Comparison of ENCODE assay signal across 28 cellular contexts in genomic region chr15:76588811-76589747, GRCh38.
DNase-seq lines count a peak whose midpoint lies in the region; TF ChIP-seq lines count a peak whose summit lies in the region.
"Had no signal": no experiment of that assay in that cellular context is flagged by ENCODE, and none has a peak within 500 bp of the region (broad histone marks: within the 10 kb centered on the region; RNA-seq: fewer than 3 reads in every experiment).

No MANE protein-coding gene starts in this region.

- no peak overlapping the region for H3K4ac ChIP-seq in mesendoderm (ENCODE audit: low read depth, low read length)

- H4K5ac ChIP-seq in mesendoderm (ENCODE audit: low read length) = no peak overlapping the region

- no peak overlapping the region for H2BK120ac ChIP-seq in mesendoderm (ENCODE audit: low read depth, low read length)

- no peaks in the 10 kb centered on the region for H3K9me3 ChIP-seq in endodermal cell (ENCODE audit: control insufficient read depth, low read length)
- no peaks in the 10 kb centered on the region for H3K9me3 ChIP-seq in stomach
- H3K9me3 ChIP-seq: adrenal gland, body of pancreas, neutrophil had no signal

- H3K23ac ChIP-seq in mesendoderm (ENCODE audit: low read length) = no peak overlapping the region

- H3K27me3 Mint-ChIP-seq in endodermal cell (ENCODE audit: insufficient read depth) = peaks cover 4% of the 10 kb centered on the region
- H3K27me3 Mint-ChIP-seq: activated B cell treated with CpG ODN at 0.5 μM for 24 hours, B cell had no signal

- H3K9me3 Mint-ChIP-seq in endodermal cell = no peaks in the 10 kb centered on the region
- H3K9me3 Mint-ChIP-seq: activated naive CD4-positive, alpha-beta T cell treated with anti-CD3 and anti-CD28 coated beads for 36 hours; activated T-cell treated with anti-CD3 and anti-CD28 coated beads, Interleukin-2, amount 50 U/mL, for 72 hours had no signal

- H3K9ac ChIP-seq in endodermal cell (ENCODE audit: extremely low read depth, low read length, poor library complexity, severe bottlenecking) (no peak overlapping the region), mesendoderm (ENCODE audit: low read length) (no peak overlapping the region)

- H2BK15ac ChIP-seq in mesendoderm (replicated peaks; ENCODE audit: low read depth) = no peak overlapping the region

- H3K27ac Mint-ChIP-seq in endodermal cell = no peak overlapping the region
- H3K27ac Mint-ChIP-seq: activated B cell treated with CpG ODN at 0.5 μM for 24 hours; activated naive CD4-positive, alpha-beta T cell treated with anti-CD3 and anti-CD28 coated beads for 36 hours; activated T-cell treated with anti-CD3 and anti-CD28 coated beads, Interleukin-2, amount 50 U/mL, for 72 hours; B cell; CD8-positive, alpha-beta T cell had no signal

- H3K56ac ChIP-seq in mesendoderm (ENCODE audit: low read length) = no peak overlapping the region

- DNase-seq in ELF-1 (ENCODE audit: low read depth, low spot score) (peak; percentile 8), NAMALWA (ENCODE audit: low spot score) (peak; percentile 3), endodermal cell (peak; percentile 52), mesendoderm (peak; percentile 19), HPDE6-E6E7 (ENCODE audit: extremely low spot score) (no peak), NCI-H1694 treated with DMSO at 0.1 percent for 48 hours (lab: John Stamatoyannopoulos, UW) (no peak), NCI-H2107 treated with DMSO at 0.1 percent for 48 hours (lab: John Stamatoyannopoulos, UW; ENCODE audit: unreplicated experiment) (no peak), stomach (no peak)
- DNase-seq: activated B cell treated with CpG ODN at 0.5 μM for 24 hours; activated CD4-positive, alpha-beta T cell treated with anti-CD3 and anti-CD28 coated beads, Interleukin-2, amount 50 U/mL, for 1 hour; activated naive CD4-positive, alpha-beta T cell treated with anti-CD3 and anti-CD28 coated beads for 36 hours; activated T-cell treated with anti-CD3 and anti-CD28 coated beads, Interleukin-2, amount 50 U/mL, for 72 hours; adrenal gland; body of pancreas; CD8-positive, alpha-beta T cell; DMS 273 treated with DMSO at 0.1 percent for 48 hours; head of caudate nucleus; KG1; NCI-H1436 treated with DMSO at 0.1 percent for 48 hours; NCI-H524; PC-9; psoas muscle; SHP77 treated with DMSO at 0.1 percent for 48 hours; T-helper 9 cell; trophoblast cell had no signal

- H3K4me1 Mint-ChIP-seq in endodermal cell = no peaks in the 10 kb centered on the region
- H3K4me1 Mint-ChIP-seq: activated B cell treated with CpG ODN at 0.5 μM for 24 hours, B cell had no signal

- no peak overlapping the region for H3K4me3 ChIP-seq in endodermal cell (ENCODE audit: low read length)
- no peak overlapping the region for H3K4me3 ChIP-seq in mesendoderm (ENCODE audit: low read length)
- H3K4me3 ChIP-seq in stomach = no peak overlapping the region
- H3K4me3 ChIP-seq: adrenal gland, body of pancreas, lung, PC-9, psoas muscle had no signal

- no peak overlapping the region for H2AK5ac ChIP-seq in mesendoderm (ENCODE audit: low read length)

- no peak overlapping the region for H3K18ac ChIP-seq in mesendoderm (ENCODE audit: low read length)

- H3K79me1 ChIP-seq in mesendoderm (ENCODE audit: low read length) = no peaks in the 10 kb centered on the region

- H3K27me3 ChIP-seq in endodermal cell (ENCODE audit: control insufficient read depth, insufficient read depth, low read length, poor library complexity, severe bottlenecking) (peaks cover 8% of the 10 kb centered on the region), mesendoderm (ENCODE audit: insufficient read depth, low read length, poor library complexity) (no peaks in the 10 kb centered on the region), stomach (no peaks in the 10 kb centered on the region)
- H3K27me3 ChIP-seq: adrenal gland, body of pancreas, neutrophil had no signal

- no peak for TF ChIP-seq POLR2A in stomach (IDR thresholded peaks at IDR 0.05)

- H3K4me2 ChIP-seq in mesendoderm (ENCODE audit: low read length) = no peak overlapping the region
- H3K4me2 ChIP-seq: PC-9 had no signal

- no peaks in the 10 kb centered on the region for H3K4me1 ChIP-seq in endodermal cell (ENCODE audit: control insufficient read depth, insufficient read depth, low read length)
- H3K4me1 ChIP-seq in mesendoderm (ENCODE audit: control insufficient read depth, low read depth, low read length) = no peaks in the 10 kb centered on the region
- H3K4me1 ChIP-seq in stomach = no peaks in the 10 kb centered on the region
- H3K4me1 ChIP-seq: adrenal gland, body of pancreas, psoas muscle had no signal

- no peak overlapping the region for H4K8ac ChIP-seq in mesendoderm (ENCODE audit: low read depth, low read length)

- no peak overlapping the region for H2BK5ac ChIP-seq in mesendoderm (ENCODE audit: low read length)

- intact Hi-C loops in stomach (cut with DNase I; ENCODE audit: low total_unique reads) = no loop called here

- no peak overlapping the region for H3K27ac ChIP-seq in endodermal cell (ENCODE audit: low read depth, low read length)
- H3K27ac ChIP-seq in mesendoderm (ENCODE audit: low read depth, low read length) = no peak overlapping the region
- no peak overlapping the region for H3K27ac ChIP-seq in stomach
- H3K27ac ChIP-seq: adrenal gland, body of pancreas, neutrophil, PC-9, psoas muscle had no signal

- no peaks in the 10 kb centered on the region for H3K36me3 Mint-ChIP-seq in endodermal cell (ENCODE audit: low read depth)

- H3K36me3 ChIP-seq in endodermal cell (ENCODE audit: control insufficient read depth, insufficient read depth, low read length) (no peaks in the 10 kb centered on the region), mesendoderm (ENCODE audit: control insufficient read depth, insufficient read depth, low read length) (no peaks in the 10 kb centered on the region), stomach (peaks cover 0 to 8% (median 3%) of the 10 kb centered on the region in 4 donors)
- H3K36me3 ChIP-seq: adrenal gland, neutrophil had no signal

- no peak for TF ChIP-seq EP300 in stomach (IDR thresholded peaks at IDR 0.05)

- 88% methylated on average over 4 to 7 of the region's 7 CpGs for WGBS in endodermal cell (ENCODE audit: insufficient coverage in 1 of 2, insufficient read length in 1 of 2), 2 experiments
- WGBS in mesendoderm (ENCODE audit: extremely low coverage, insufficient coverage, low lambda C conversion rate) = no CpG with 5 or more reads among the region's 7 CpGs
- 87 to 93% (median 91%) methylated on average over 7 of the region's 7 CpGs for WGBS in stomach, 5 donors

- H3K79me2 ChIP-seq in mesendoderm (ENCODE audit: control insufficient read depth, insufficient read depth, low read length) = no peaks in the 10 kb centered on the region

- no peak overlapping the region for H3K4me3 Mint-ChIP-seq in endodermal cell
- H3K4me3 Mint-ChIP-seq: activated B cell treated with CpG ODN at 0.5 μM for 24 hours; activated naive CD4-positive, alpha-beta T cell treated with anti-CD3 and anti-CD28 coated beads for 36 hours; activated T-cell treated with anti-CD3 and anti-CD28 coated beads, Interleukin-2, amount 50 U/mL, for 72 hours; B cell; CD8-positive, alpha-beta T cell had no signal

- TF ChIP-seq CTCF in endodermal cell (conservative IDR thresholded peaks at IDR 0.05) (peak; percentile 31), stomach (IDR thresholded peaks at IDR 0.05) (no peak)

Comparison
In these comparisons a context has a peak if more than half of its experiments do, and no peak if none do; other contexts are left out.
1. DNase-seq: peak in ELF-1 (single experiment), NAMALWA (single experiment), endodermal cell (single experiment) and mesendoderm (single experiment); none in HPDE6-E6E7 (single experiment), NCI-H1694 treated with DMSO at 0.1 percent for 48 hours (single experiment), NCI-H2107 treated with DMSO at 0.1 percent for 48 hours (single experiment) and stomach (single experiment).